ENCODE assay signal across 1 cellular context in the genomic region with DNA sequence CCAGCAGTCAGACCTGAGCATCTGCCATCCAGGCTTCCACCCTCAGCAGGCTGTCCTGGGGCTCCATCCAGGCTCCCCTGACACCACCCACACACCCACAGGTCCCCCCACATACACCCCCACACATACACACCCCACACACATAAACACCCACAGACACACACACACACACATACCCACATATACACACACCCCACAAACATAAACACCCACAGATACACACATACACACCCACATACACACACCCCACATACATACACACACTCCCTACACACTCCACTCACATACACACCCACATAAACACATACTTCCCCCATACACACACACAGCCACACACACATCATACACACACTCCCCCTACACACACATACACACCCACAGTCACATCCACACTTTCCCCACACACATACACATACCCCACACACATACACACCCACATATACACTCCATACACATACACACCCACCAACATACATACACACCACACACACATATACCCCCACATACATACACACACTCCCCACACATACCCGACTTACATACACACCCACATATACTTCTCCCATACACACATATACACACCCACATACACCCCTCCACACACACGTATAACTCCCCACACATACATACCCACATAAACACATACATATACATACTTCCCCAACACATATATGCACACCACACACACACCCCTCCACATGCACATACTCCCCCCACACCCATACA.
TF ChIP-seq lines count a peak whose summit lies in the region.

No MANE protein-coding gene starts in this region.

TF ChIP-seq in HepG2, 621 proteins besides CTCF, POLR2A, EP300 and RAD21 (continued from another document):
- TF ChIP-seq FOXO1 (CRISPR knock-in tag; IDR thresholded peaks at IDR 0.05), result no peak
- no peak for TF ChIP-seq ZNF790 (CRISPR knock-in tag; IDR thresholded peaks at IDR 0.05; ENCODE audit: borderline replicate concordance)
- TF ChIP-seq FOXP1 (IDR thresholded peaks at IDR 0.05), result 0 out of 2 replicates have a peak, but pooled peaks have one; percentile 8
- no peak for TF ChIP-seq FOXP1 (CRISPR knock-in tag; IDR thresholded peaks at IDR 0.05)
- TF ChIP-seq RAD51 (IDR thresholded peaks at IDR 0.05; ENCODE audit: borderline replicate concordance), result peak; percentile 26; the same call in 1 of the 2 replicates
- TF ChIP-seq, protein P1, sequence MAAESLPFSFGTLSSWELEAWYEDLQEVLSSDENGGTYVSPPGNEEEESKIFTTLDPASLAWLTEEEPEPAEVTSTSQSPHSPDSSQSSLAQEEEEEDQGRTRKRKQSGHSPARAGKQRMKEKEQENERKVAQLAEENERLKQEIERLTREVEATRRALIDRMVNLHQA (CRISPR knock-in tag; IDR thresholded peaks at IDR 0.05), result no peak
- peak; percentile 44 for TF ChIP-seq ZNF282 (IDR thresholded peaks at IDR 0.05; ENCODE audit: partially characterized antibody)
